9 cellular contexts compared by ENCODE assay signal in the genomic region with DNA sequence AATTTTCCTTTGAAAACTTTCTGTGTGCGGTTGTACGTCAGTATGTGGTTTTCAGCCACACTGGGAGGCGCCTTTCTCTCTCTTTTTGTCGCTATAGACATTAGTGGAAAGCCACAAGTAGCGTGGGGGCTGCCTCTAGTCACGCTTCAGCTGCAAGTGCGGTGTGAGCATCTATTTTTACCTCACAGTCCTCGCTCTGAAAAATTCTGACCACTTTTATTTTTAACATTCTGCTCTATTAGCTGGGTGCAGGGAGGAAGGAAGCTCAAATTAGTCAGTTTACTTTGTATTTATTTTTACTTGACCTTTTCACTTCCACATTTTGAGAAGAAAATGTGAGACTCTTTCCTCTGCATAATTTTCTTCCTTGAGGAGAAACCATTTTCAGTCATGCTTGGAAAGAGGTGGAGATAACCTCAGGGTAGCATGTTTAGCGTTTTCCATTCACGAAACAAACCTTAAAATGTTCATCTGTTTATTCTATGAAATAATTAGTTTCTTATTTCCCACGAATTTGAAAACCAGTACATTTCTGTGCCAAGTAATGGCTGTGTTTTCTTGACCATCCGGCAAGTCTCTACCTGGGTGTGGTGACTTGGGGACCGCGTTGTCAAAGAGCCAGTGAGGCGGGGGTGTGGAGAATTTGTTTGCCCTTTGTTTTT.
DNase-seq lines count a peak whose midpoint lies in the region; ATAC-seq and TF ChIP-seq lines count a peak whose summit lies in the region.
"Had no signal": no experiment of that assay in that cellular context is flagged by ENCODE, and none has a peak within 500 bp of the region (broad histone marks: within the 10 kb centered on the region; RNA-seq: fewer than 3 reads in every experiment).

No MANE protein-coding gene starts in this region.

- TF ChIP-seq CTCF in SU-DHL-6 (IDR thresholded peaks at IDR 0.05; ENCODE audit: insufficient read depth, low read length, poor library complexity, severe bottlenecking): no peak

- H3K4me2 ChIP-seq in SU-DHL-6 (ENCODE audit: low read depth, low read length, poor library complexity, severe bottlenecking): peak overlapping the region; percentile 70

- no peaks in the 10 kb centered on the region for H3K27me3 ChIP-seq in SU-DHL-6 (ENCODE audit: low read length)

- peak; percentile 49 for ATAC-seq in HG03103 (IDR thresholded peaks at IDR 0.05; ENCODE audit: low read depth, unreplicated experiment)

- DNase-seq in activated gamma-delta T cell treated with anti-CD3 and anti-CD28 coated beads, Interleukin-2, amount 50 U/mL, for 16 hours (ENCODE audit: low read depth): peak; percentile 14
- DNase-seq in activated gamma-delta T cell treated with Interleukin-2 at 50 U/mL for 16 hours (no peak), germinal center (ENCODE audit: low spot score) (peak; percentile 79), DMS 273 treated with DMSO at 0.1 percent for 48 hours (lab: John Stamatoyannopoulos, UW) (no peak), NCI-H524 (lab: John Stamatoyannopoulos, UW) (no peak)
- peak; percentile 28 for DNase-seq in stimulated activated naive CD4-positive, alpha-beta T cell treated with Interleukin-2 at 50 U/mL for 16 hours (lab: John Stamatoyannopoulos, UW)

- no peaks in the 10 kb centered on the region for H3K36me3 ChIP-seq in SU-DHL-6 (ENCODE audit: low read length)

- no peak overlapping the region for H2AFZ ChIP-seq in SU-DHL-6 (ENCODE audit: low read depth, low read length, severe bottlenecking)

- no peaks in the 10 kb centered on the region for H4K20me1 ChIP-seq in SU-DHL-6 (ENCODE audit: low read depth, low read length)

- H3K27ac ChIP-seq in SU-DHL-6 (ENCODE audit: low read depth, low read length): peak overlapping the region; percentile 88
- H3K27ac ChIP-seq: C4-2B had no signal

- H3K9me2 ChIP-seq in SU-DHL-6 (replicated peaks; ENCODE audit: insufficient read depth, low read length): no peaks in the 10 kb centered on the region

- no peaks in the 10 kb centered on the region for H3K9me3 ChIP-seq in SU-DHL-6 (ENCODE audit: insufficient read depth, low read length)

- no peaks in the 10 kb centered on the region for H3K79me2 ChIP-seq in SU-DHL-6 (ENCODE audit: insufficient read depth, low read length)

- H3K4me3 ChIP-seq in SU-DHL-6 (ENCODE audit: insufficient read depth, low read length, poor library complexity, severe bottlenecking): peak overlapping the region; percentile 21

- peaks cover 13% of the 10 kb centered on the region for H3F3A ChIP-seq in SU-DHL-6 (ENCODE audit: insufficient read depth)

- peak overlapping the region; percentile 27 for H3K9ac ChIP-seq in SU-DHL-6 (ENCODE audit: low read length)

Comparison
In these comparisons a context has a peak if more than half of its experiments do, and no peak if none do; other contexts are left out.
1. DNase-seq: peak in activated gamma-delta T cell treated with anti-CD3 and anti-CD28 coated beads, Interleukin-2, amount 50 U/mL, for 16 hours (single experiment), germinal center (single experiment) and stimulated activated naive CD4-positive, alpha-beta T cell treated with Interleukin-2 at 50 U/mL for 16 hours (single experiment); none in activated gamma-delta T cell treated with Interleukin-2 at 50 U/mL for 16 hours (single experiment), DMS 273 treated with DMSO at 0.1 percent for 48 hours (single experiment) and NCI-H524 (0 of 2).